18 cellular contexts compared by ENCODE assay signal in the genomic region with DNA sequence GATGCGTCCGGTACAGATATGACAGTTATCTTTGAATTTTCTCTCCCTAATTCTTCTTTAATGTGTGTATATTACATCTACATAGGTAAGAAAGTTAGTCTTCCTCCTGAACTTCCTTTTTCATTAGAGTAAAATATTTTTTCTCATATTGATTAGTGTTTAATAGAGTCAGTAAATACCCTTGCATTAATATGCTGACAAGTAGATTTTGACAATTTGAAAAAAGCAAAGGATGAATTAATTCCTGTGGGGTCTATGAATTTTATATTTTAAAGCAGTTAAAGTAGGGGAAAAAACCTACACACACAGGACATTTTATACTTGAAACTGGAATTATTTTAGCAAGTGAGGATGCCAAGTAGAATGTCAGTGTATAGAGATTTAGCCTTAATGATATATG. TPM values are rescaled to one million over a fixed set of nuclear protein-coding genes. Genes with fewer than 3 reads are reported as not detected.
DNase-seq lines count a peak whose midpoint lies in the region; ATAC-seq and TF ChIP-seq lines count a peak whose summit lies in the region.
"Had no signal": no experiment of that assay in that cellular context is flagged by ENCODE, and none has a peak within 500 bp of the region (broad histone marks: within the 10 kb centered on the region; RNA-seq: fewer than 3 reads in every experiment).

No MANE protein-coding gene starts in this region.

- no peaks in the 10 kb centered on the region for H3K9me3 ChIP-seq in CD8-positive, alpha-beta T cell (ENCODE audit: low read length)
- no peaks in the 10 kb centered on the region for H3K9me3 ChIP-seq in uterus
- H3K9me3 ChIP-seq: adrenal gland had no signal

- H3K27ac Mint-ChIP-seq in activated CD4-positive, alpha-beta T cell treated with anti-CD3 and anti-CD28 coated beads, Interleukin-2, amount 10 ng/mL, durations not matched to agents 24 days and 14 days = peak overlapping the region; percentile 91
- peak overlapping the region; percentile 88 for H3K27ac Mint-ChIP-seq in CD8-positive, alpha-beta T cell
- peak overlapping the region; percentile 71 to 73 for H3K27ac Mint-ChIP-seq in T-cell
- peak overlapping the region in 6 of 10 donors; percentile 43 to 87 (median 75) for H3K27ac Mint-ChIP-seq in naive thymus-derived CD8-positive, alpha-beta T cell

- ATAC-seq in CD8-positive, alpha-beta T cell = no peak
- no peak for ATAC-seq in T-cell (replicated peaks in 1 of 4)
- ATAC-seq in naive thymus-derived CD8-positive, alpha-beta T cell = no peak
- ATAC-seq: HCT116 had no signal

- no peak for TF ChIP-seq CTCF in CD8-positive, alpha-beta T cell (IDR thresholded peaks at IDR 0.05)
- TF ChIP-seq CTCF in uterus (IDR thresholded peaks at IDR 0.05) = no peak

- peaks cover 15% of the 10 kb centered on the region for H3K4me1 ChIP-seq in CD8-positive, alpha-beta T cell (ENCODE audit: insufficient read depth, low read length)
- no peaks in the 10 kb centered on the region for H3K4me1 ChIP-seq in uterus

- no peak overlapping the region for H3K4me3 Mint-ChIP-seq in activated CD4-positive, alpha-beta T cell treated with anti-CD3 and anti-CD28 coated beads, Interleukin-2, amount 10 ng/mL, durations not matched to agents 24 days and 14 days
- H3K4me3 Mint-ChIP-seq in CD8-positive, alpha-beta T cell = no peak overlapping the region
- H3K4me3 Mint-ChIP-seq in T-cell = no peak overlapping the region
- H3K4me3 Mint-ChIP-seq in naive thymus-derived CD8-positive, alpha-beta T cell = no peak overlapping the region

- CTCF ChIA-PET in CD8-positive, alpha-beta T cell (lab: Charles Lee) = no interaction called here
- CTCF ChIA-PET in T-cell (lab: Charles Lee) = no interaction called here

- TF ChIP-seq POLR2A in uterus (IDR thresholded peaks at IDR 0.05) = no peak

- POLR2A ChIA-PET in CD8-positive, alpha-beta T cell (lab: Charles Lee) = interaction anchor here (0.7 kb wide), 1 partner anchor 119 kb away, joined by 3 read pairs; no protein-coding TSS in a partner anchor
- POLR2A ChIA-PET in T-cell (lab: Charles Lee) = no interaction called here
- POLR2A ChIA-PET in naive thymus-derived CD8-positive, alpha-beta T cell (lab: Charles Lee) = interaction anchor here (3.2 kb wide), 1 partner anchor 9 kb away, joined by 22 read pairs; a partner anchor contains a TSS

- no peaks in the 10 kb centered on the region for H3K36me3 ChIP-seq in CD8-positive, alpha-beta T cell (ENCODE audit: insufficient read depth, low read length)
- no peaks in the 10 kb centered on the region for H3K36me3 ChIP-seq in uterus
- H3K36me3 ChIP-seq: adrenal gland, WERI-Rb-1 had no signal

- H3K9me3 Mint-ChIP-seq in activated CD4-positive, alpha-beta T cell treated with anti-CD3 and anti-CD28 coated beads, Interleukin-2, amount 10 ng/mL, durations not matched to agents 24 days and 14 days = no peaks in the 10 kb centered on the region
- no peaks in the 10 kb centered on the region for H3K9me3 Mint-ChIP-seq in CD8-positive, alpha-beta T cell
- H3K9me3 Mint-ChIP-seq in T-cell = no peaks in the 10 kb centered on the region
- H3K9me3 Mint-ChIP-seq in naive thymus-derived CD8-positive, alpha-beta T cell = no peaks in the 10 kb centered on the region

- intact Hi-C loops in activated CD4-positive, alpha-beta T cell treated with anti-CD3 and anti-CD28 coated beads, Interleukin-2, amount 10 ng/mL, durations not matched to agents 24 days and 14 days (cut with micrococcal nuclease) = loop anchor here (1.0 to 10.0 kb wide), 5 partner anchors 8 to 1276 kb away; a partner anchor contains a TSS
- intact Hi-C loops in CD8-positive, alpha-beta T cell (cut with DNase I, micrococcal nuclease) = loop anchor here (5.0 to 10.0 kb wide), 4 partner anchors 89 to 1444 kb away; a partner anchor contains a TSS
- intact Hi-C loops in uterus (cut with DNase I; ENCODE audit: low total_unique reads) = no loop called here

- peaks cover 17% of the 10 kb centered on the region for H3K36me3 Mint-ChIP-seq in activated CD4-positive, alpha-beta T cell treated with anti-CD3 and anti-CD28 coated beads, Interleukin-2, amount 10 ng/mL, durations not matched to agents 24 days and 14 days (ENCODE audit: low read depth)
- peaks cover 18% of the 10 kb centered on the region for H3K36me3 Mint-ChIP-seq in CD8-positive, alpha-beta T cell
- H3K36me3 Mint-ChIP-seq in T-cell = peaks cover 13% of the 10 kb centered on the region
- peaks cover 0 to 24% (median 11%) of the 10 kb centered on the region in 3 donors for H3K36me3 Mint-ChIP-seq in naive thymus-derived CD8-positive, alpha-beta T cell

- no peak overlapping the region for H3K27ac ChIP-seq in CD8-positive, alpha-beta T cell (ENCODE audit: low read depth, low read length)
- H3K27ac ChIP-seq in uterus = no peak overlapping the region
- H3K27ac ChIP-seq: WERI-Rb-1 had no signal

- H3K27me3 ChIP-seq in CD8-positive, alpha-beta T cell (ENCODE audit: insufficient read depth, low read length) = no peaks in the 10 kb centered on the region
- no peaks in the 10 kb centered on the region for H3K27me3 ChIP-seq in uterus
- H3K27me3 ChIP-seq: adrenal gland had no signal

- no peak for DNase-seq in activated CD4-positive, alpha-beta T cell treated with anti-CD3 and anti-CD28 coated beads, Interleukin-2, amount 10 ng/mL, durations not matched to agents 24 days and 14 days
- DNase-seq in activated CD4-positive, alpha-beta T cell treated with anti-CD3 and anti-CD28 coated beads, Interleukin-2, amount 50 U/mL, for 4 hours = no peak
- DNase-seq in CD8-positive, alpha-beta T cell = no peak
- DNase-seq in T-cell (no peak), uterus (no peak), epidermal melanocyte (ENCODE audit: insufficient read length, low spot score) (no peak), NOMO-1 (lab: John Stamatoyannopoulos, UW; ENCODE audit: unreplicated experiment in 2 of 2) (no peak)
- no peak for DNase-seq in naive thymus-derived CD8-positive, alpha-beta T cell
- DNase-seq: activated CD8-positive, alpha-beta memory T cell treated with anti-CD3 and anti-CD28 coated beads, Interleukin-2, amount 50 U/mL, for 4 hours; adrenal gland; effector CD4-positive, alpha-beta T cell; NCI-H1417 treated with DMSO at 0.1 percent for 48 hours; NCI-H2171 treated with DMSO at 0.1 percent for 48 hours; NCI-H774; RPMI8226; stimulated activated naive CD4-positive, alpha-beta T cell treated with Interleukin-2 at 50 U/mL for 16 hours; WERI-Rb-1 had no signal

- no peaks in the 10 kb centered on the region for H3K27me3 Mint-ChIP-seq in activated CD4-positive, alpha-beta T cell treated with anti-CD3 and anti-CD28 coated beads, Interleukin-2, amount 10 ng/mL, durations not matched to agents 24 days and 14 days
- no peaks in the 10 kb centered on the region for H3K27me3 Mint-ChIP-seq in CD8-positive, alpha-beta T cell (ENCODE audit: low read depth)
- no peaks in the 10 kb centered on the region for H3K27me3 Mint-ChIP-seq in T-cell
- no peaks in the 10 kb centered on the region for H3K27me3 Mint-ChIP-seq in naive thymus-derived CD8-positive, alpha-beta T cell

- H3K4me3 ChIP-seq in CD8-positive, alpha-beta T cell (ENCODE audit: low read depth, low read length) = no peak overlapping the region
- no peak overlapping the region for H3K4me3 ChIP-seq in uterus
- H3K4me3 ChIP-seq: adrenal gland had no signal

- H3K4me1 Mint-ChIP-seq in activated CD4-positive, alpha-beta T cell treated with anti-CD3 and anti-CD28 coated beads, Interleukin-2, amount 10 ng/mL, durations not matched to agents 24 days and 14 days = peaks cover 31% of the 10 kb centered on the region
- peaks cover 35% of the 10 kb centered on the region for H3K4me1 Mint-ChIP-seq in CD8-positive, alpha-beta T cell (ENCODE audit: low read depth)
- peaks cover 36 to 44% (median 41%) of the 10 kb centered on the region in 3 donors for H3K4me1 Mint-ChIP-seq in T-cell
- peaks cover 10 to 68% (median 31%) of the 10 kb centered on the region in 4 donors for H3K4me1 Mint-ChIP-seq in naive thymus-derived CD8-positive, alpha-beta T cell

RNA-seq across cellular contexts. Expression of a gene that starts 9.4 kb away (rescaled TPM):
- total RNA-seq in activated CD4-positive, alpha-beta T cell treated with anti-CD3 and anti-CD28 coated beads, Interleukin-2, amount 10 ng/mL, durations not matched to agents 24 days and 14 days = 12.6 and 12.8 TPM in 2 replicates
- 10 to 100 TPM; 78.9 to 81.3 TPM for total RNA-seq in CD8-positive, alpha-beta T cell
- total RNA-seq in T-cell = 10 to 100 TPM; 23.0 to 55.8 (median 28.5) TPM
- 10 to 100 TPM; 35.1 to 37.7 TPM for total RNA-seq in naive thymus-derived CD8-positive, alpha-beta T cell
- 10 to 100 TPM in 2 of 3 donors, 1 to 10 TPM in 1; 6.1 to 17.5 (median 12.3) TPM for polyA plus RNA-seq in naive thymus-derived CD8-positive, alpha-beta T cell
- 10 to 100 TPM in 2 of 4 donors, 1 to 10 TPM in 2; 6.8 to 19.9 (median 12.8) TPM for total RNA-seq in uterus

Comparison
In these comparisons a context has a peak if more than half of its experiments do, and no peak if none do; other contexts are left out.
1. POLR2A ChIA-PET loops: an anchor here in CD8-positive, alpha-beta T cell (0.7 kb wide) and naive thymus-derived CD8-positive, alpha-beta T cell (3.2 kb wide); none called in T-cell.